ENCODE assay signal across 13 cellular contexts in genomic region chr22:45090364-45090960, GRCh38.
A peak's percentile ranks its signal among the peaks of the same experiment; 100 is the strongest.
DNase-seq lines count a peak whose midpoint lies in the region; ATAC-seq, FAIRE-seq and TF ChIP-seq lines count a peak whose summit lies in the region.
"Had no signal": no experiment of that assay in that cellular context is flagged by ENCODE, and none has a peak within 500 bp of the region (broad histone marks: within the 10 kb centered on the region; RNA-seq: fewer than 3 reads in every experiment).

No MANE protein-coding gene starts in this region.

- H3K4me3 Mint-ChIP-seq in stimulated activated memory B cell treated with anti-CD40 and anti-IgM and Interleukin-4, amounts not matched to agents 10 μg/mL and 1 μg/mL and 100 μg/mL, for 72 hours, result no peak overlapping the region

- FAIRE-seq in bronchial epithelial cell (lab: Jason Lieb, UNC), result peak; percentile 23

- peak; percentile 24 for DNase-seq in AG08395 (ENCODE audit: low spot score)
- DNase-seq in bronchial epithelial cell (ENCODE audit: low read depth), result peak; percentile 25
- peak; percentile 22 for DNase-seq in kidney tubule cell (ENCODE audit: low spot score)
- DNase-seq in DMS79 treated with DMSO at 0.1 percent for 48 hours (lab: John Stamatoyannopoulos, UW), result no peak
- DNase-seq in stimulated activated CD4-positive, alpha-beta T cell treated with anti-CD3 and anti-CD28 coated beads, Interleukin-4, amount 100 ng/mL, for 24 hours, result no peak
- DNase-seq: activated CD4-positive, alpha-beta T cell treated with anti-CD3 and anti-CD28 coated beads, Interleukin-2, amount 50 U/mL, for 1 hour; stimulated activated naive CD8-positive, alpha-beta T cell treated with anti-CD3 and anti-CD28 coated beads, Interleukin-15, Interleukin-2, amounts not matched to agents 100 U/mL and 50 U/mL, for 24 hours; T-helper 1 cell had no signal

- H3K36me3 Mint-ChIP-seq in stimulated activated memory B cell treated with anti-CD40 and anti-IgM and Interleukin-4, amounts not matched to agents 10 μg/mL and 1 μg/mL and 100 μg/mL, for 72 hours, result no peaks in the 10 kb centered on the region

- H3K27ac Mint-ChIP-seq in stimulated activated memory B cell treated with anti-CD40 and anti-IgM and Interleukin-4, amounts not matched to agents 10 μg/mL and 1 μg/mL and 100 μg/mL, for 72 hours, result no peak overlapping the region

- no peak for ATAC-seq in stimulated activated memory B cell treated with anti-CD40 and anti-IgM and Interleukin-4, amounts not matched to agents 10 μg/mL and 1 μg/mL and 100 μg/mL, for 72 hours
- ATAC-seq in HG03108 (IDR thresholded peaks at IDR 0.05; ENCODE audit: unreplicated experiment), result no peak
- ATAC-seq: stimulated activated naive CD8-positive, alpha-beta T cell treated with anti-CD3 and anti-CD28 coated beads, Interleukin-15, Interleukin-2, amounts not matched to agents 100 U/mL and 50 U/mL, for 24 hours had no signal

- no peaks in the 10 kb centered on the region for H3K9me3 Mint-ChIP-seq in stimulated activated memory B cell treated with anti-CD40 and anti-IgM and Interleukin-4, amounts not matched to agents 10 μg/mL and 1 μg/mL and 100 μg/mL, for 72 hours

- no peaks in the 10 kb centered on the region for H3K9me3 ChIP-seq in HUES64 (ENCODE audit: insufficient read depth, low read depth, low read length)
- H3K9me3 ChIP-seq: prostate gland had no signal

- H3K4me1 ChIP-seq in HUES64 (ENCODE audit: insufficient read depth, low read length), result 0 out of 2 replicates have a peak, but pooled peaks cover 4% of the 10 kb centered on the region
- H3K4me1 ChIP-seq: prostate gland had no signal

- peaks cover 2% of the 10 kb centered on the region; the same call in 1 of the 2 replicates for H3K27me3 ChIP-seq in HUES64 (ENCODE audit: insufficient read depth, low read length)
- peaks cover 8% of the 10 kb centered on the region for H3K27me3 ChIP-seq in bronchial epithelial cell (ENCODE audit: control insufficient read depth, insufficient read depth, low read length)

- H3K27ac ChIP-seq in HUES64 (ENCODE audit: low read depth, low read length), result peak overlapping the region; percentile 35; the same call in 1 of the 2 replicates
- H3K27ac ChIP-seq: epithelial cell of prostate, prostate gland had no signal

- H3K4me3 ChIP-seq in HUES64 (ENCODE audit: low read length) (no peak overlapping the region), bronchial epithelial cell (ENCODE audit: low read depth, low read length) (no peak overlapping the region)
- H3K4me3 ChIP-seq: prostate gland had no signal

- TF ChIP-seq CTCF in bronchial epithelial cell (IDR thresholded peaks at IDR 0.05; ENCODE audit: insufficient read depth, low read length, severe bottlenecking), result no peak

- 35% methylated on average over 12 of the region's 13 CpGs for WGBS in HUES64

- H3K27me3 Mint-ChIP-seq in stimulated activated memory B cell treated with anti-CD40 and anti-IgM and Interleukin-4, amounts not matched to agents 10 μg/mL and 1 μg/mL and 100 μg/mL, for 72 hours, result peaks cover 43% of the 10 kb centered on the region

- no peaks in the 10 kb centered on the region for H3K36me3 ChIP-seq in HUES64 (ENCODE audit: insufficient read depth, low read length)
- H3K36me3 ChIP-seq in bronchial epithelial cell (ENCODE audit: control insufficient read depth, insufficient read depth, low read length), result no peaks in the 10 kb centered on the region
- H3K36me3 ChIP-seq: prostate gland had no signal

- no peaks in the 10 kb centered on the region for H3K4me1 Mint-ChIP-seq in stimulated activated memory B cell treated with anti-CD40 and anti-IgM and Interleukin-4, amounts not matched to agents 10 μg/mL and 1 μg/mL and 100 μg/mL, for 72 hours

- H3K9ac ChIP-seq in HUES64 (ENCODE audit: low read depth, low read length), result no peak overlapping the region

Comparison
In these comparisons a context has a peak if more than half of its experiments do, and no peak if none do; other contexts are left out.
1. DNase-seq: peak in AG08395 (single experiment), bronchial epithelial cell (single experiment) and kidney tubule cell (single experiment); none in DMS79 treated with DMSO at 0.1 percent for 48 hours (single experiment) and stimulated activated CD4-positive, alpha-beta T cell treated with anti-CD3 and anti-CD28 coated beads, Interleukin-4, amount 100 ng/mL, for 24 hours (single experiment).